ENCODE assay signal across 13 cellular contexts in the genomic region with DNA sequence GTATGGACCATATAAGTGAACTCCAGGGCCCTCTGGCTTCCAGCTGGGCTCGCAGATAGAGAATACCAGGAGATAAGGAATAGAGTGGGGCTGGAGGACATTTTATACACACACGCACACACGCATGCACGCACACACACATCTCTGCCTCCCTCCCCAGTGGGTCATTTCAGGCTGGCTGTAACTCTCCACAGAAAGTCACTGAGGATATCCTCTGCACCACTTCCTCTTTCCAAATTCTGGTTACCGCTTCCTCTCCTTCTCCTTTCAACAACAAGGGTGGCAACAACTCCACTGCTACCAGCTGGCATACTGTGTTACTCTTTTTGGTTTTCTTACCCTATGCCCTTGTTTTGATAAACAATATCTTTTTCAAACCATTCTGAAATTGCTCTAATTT.
DNase-seq lines count a peak whose midpoint lies in the region; ATAC-seq, FAIRE-seq and TF ChIP-seq lines count a peak whose summit lies in the region.
"Had no signal": no experiment of that assay in that cellular context is flagged by ENCODE, and none has a peak within 500 bp of the region (broad histone marks: within the 10 kb centered on the region; RNA-seq: fewer than 3 reads in every experiment).

No MANE protein-coding gene starts in this region.

- no peaks in the 10 kb centered on the region for H3K9me3 ChIP-seq in fibroblast of lung (ENCODE audit: control insufficient read depth, insufficient read depth, low read depth, low read length)
- no peaks in the 10 kb centered on the region for H3K9me3 ChIP-seq in left ventricle myocardium inferior (replicated peaks)

- DNase-seq in fibroblast of lung (ENCODE audit: low read depth in 2 of 2) (no peak), left ventricle myocardium inferior (no peak), GM12892 (ENCODE audit: insufficient read length) (no peak)
- no peak for DNase-seq in effector CD8-positive, alpha-beta T cell (lab: John Stamatoyannopoulos, UW)
- DNase-seq in effector CD4-positive, alpha-beta T cell: no peak
- DNase-seq: activated CD4-positive, CD25-positive, alpha-beta regulatory T cell; activated naive CD4-positive, alpha-beta T cell treated with Interleukin-2 at 50 U/mL for 16 hours; DMS53; hypothalamus had no signal

- H4K20me1 ChIP-seq in fibroblast of lung (ENCODE audit: control insufficient read depth, extremely low read depth, insufficient read depth, low read length): no peaks in the 10 kb centered on the region

- no peaks in the 10 kb centered on the region for H3K27me3 ChIP-seq in fibroblast of lung (ENCODE audit: control insufficient read depth, insufficient read depth, low read length)
- no peaks in the 10 kb centered on the region for H3K27me3 ChIP-seq in left ventricle myocardium inferior (ENCODE audit: low read depth)

- FAIRE-seq in GM12892 (lab: Jason Lieb, UNC): no peak
- FAIRE-seq: H54 had no signal

- H3K9ac ChIP-seq in fibroblast of lung (ENCODE audit: insufficient read depth, low read length): no peak overlapping the region

- no peak overlapping the region for H3K27ac ChIP-seq in fibroblast of lung (ENCODE audit: insufficient read depth, low read length)
- H3K27ac ChIP-seq in left ventricle myocardium inferior (replicated peaks): no peak overlapping the region

- H3K36me3 ChIP-seq in fibroblast of lung (ENCODE audit: control insufficient read depth, insufficient read depth, low read length) (no peaks in the 10 kb centered on the region), left ventricle myocardium inferior (no peaks in the 10 kb centered on the region)

- peak; percentile 79 for ATAC-seq in GM18867 (IDR thresholded peaks at IDR 0.05; ENCODE audit: unreplicated experiment)
- peak; percentile 76 for ATAC-seq in GM21737 (IDR thresholded peaks at IDR 0.05; ENCODE audit: unreplicated experiment)
- peak; percentile 50 for ATAC-seq in HG03521 (IDR thresholded peaks at IDR 0.05; ENCODE audit: unreplicated experiment)

- H2AFZ ChIP-seq in fibroblast of lung (ENCODE audit: low read length): peak overlapping the region; percentile 19

- no peak overlapping the region for H3K4me3 ChIP-seq in fibroblast of lung (replicated peaks in 1 of 4; ENCODE audit: control extremely low read depth in 1 of 4, insufficient read depth in 1 of 4, low read depth in 3 of 4, low read length in 4 of 4)
- H3K4me3 ChIP-seq in left ventricle myocardium inferior: no peak overlapping the region

- intact Hi-C loops in left ventricle myocardium inferior (cut with micrococcal nuclease): no loop called here

- H3K79me2 ChIP-seq in fibroblast of lung (ENCODE audit: control insufficient read depth, insufficient read depth, low read length): no peaks in the 10 kb centered on the region

- TF ChIP-seq POLR2A in GM12892 (IDR thresholded peaks at IDR 0.05; ENCODE audit: low read depth, low read length): no peak

- H3K4me1 ChIP-seq in fibroblast of lung (ENCODE audit: control insufficient read depth, extremely low read depth, insufficient read depth, low read length) (peaks cover 2% of the 10 kb centered on the region), left ventricle myocardium inferior (no peaks in the 10 kb centered on the region)

- H3K4me2 ChIP-seq in fibroblast of lung (ENCODE audit: extremely low read depth, insufficient read depth, low read length): no peak overlapping the region

- TF ChIP-seq CTCF in fibroblast of lung (conservative IDR thresholded peaks at IDR 0.05 in 1 of 2, IDR thresholded peaks at IDR 0.05 in 1 of 2; ENCODE audit: low read depth in 1 of 2, low read length in 2 of 2) (no peak), left ventricle myocardium inferior (IDR thresholded peaks at IDR 0.05; ENCODE audit: borderline replicate concordance) (no peak)
